ENCODE assay signal across 1 cellular context in the genomic region with DNA sequence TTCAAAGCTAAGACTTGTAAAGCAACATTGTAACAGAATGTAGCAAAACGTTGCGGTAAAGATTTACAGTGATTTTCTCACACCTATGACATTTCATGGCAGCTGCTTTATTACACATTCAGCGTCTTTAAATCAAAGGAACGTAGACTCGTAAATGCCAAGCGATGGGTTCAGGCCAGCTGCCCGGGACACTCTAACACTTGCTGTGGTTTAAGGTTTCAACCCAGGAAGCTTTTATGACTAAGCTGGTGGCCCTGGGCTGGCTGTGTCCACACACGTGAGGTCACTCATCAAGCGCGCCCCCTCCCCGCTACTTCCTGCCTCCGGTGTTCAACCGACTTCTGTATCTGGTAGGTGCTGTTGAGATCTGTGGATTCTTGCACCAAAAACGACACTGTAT.
TF ChIP-seq lines count a peak whose summit lies in the region.

No MANE protein-coding gene starts in this region.

TF ChIP-seq in HEK293, 187 proteins besides CTCF, POLR2A, EP300 and RAD21 (continued from another document and continues in another):
- TF ChIP-seq, protein P1, sequence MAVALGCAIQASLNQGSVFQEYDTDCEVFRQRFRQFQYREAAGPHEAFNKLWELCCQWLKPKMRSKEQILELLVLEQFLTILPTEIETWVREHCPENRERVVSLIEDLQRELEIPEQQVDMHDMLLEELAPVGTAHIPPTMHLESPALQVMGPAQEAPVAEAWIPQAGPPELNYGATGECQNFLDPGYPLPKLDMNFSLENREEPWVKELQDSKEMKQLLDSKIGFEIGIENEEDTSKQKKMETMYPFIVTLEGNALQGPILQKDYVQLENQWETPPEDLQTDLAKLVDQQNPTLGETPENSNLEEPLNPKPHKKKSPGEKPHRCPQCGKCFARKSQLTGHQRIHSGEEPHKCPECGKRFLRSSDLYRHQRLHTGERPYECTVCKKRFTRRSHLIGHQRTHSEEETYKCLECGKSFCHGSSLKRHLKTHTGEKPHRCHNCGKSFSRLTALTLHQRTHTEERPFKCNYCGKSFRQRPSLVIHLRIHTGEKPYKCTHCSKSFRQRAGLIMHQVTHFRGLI (tag by site-specific recombination; IDR thresholded peaks at IDR 0.05), result no peak
- no peak for TF ChIP-seq ZNF274 (IDR thresholded peaks at IDR 0.05; ENCODE audit: low read length)
- no peak for TF ChIP-seq ZNF274 (tag by site-specific recombination; IDR thresholded peaks at IDR 0.05; ENCODE audit: borderline replicate concordance)
- TF ChIP-seq ZNF292 (tag by site-specific recombination; IDR thresholded peaks at IDR 0.05; ENCODE audit: borderline replicate concordance, low read depth), result no peak
- TF ChIP-seq ZNF174 (tag by site-specific recombination; IDR thresholded peaks at IDR 0.05), result no peak
- peak; percentile 76 for TF ChIP-seq ZIC2 (tag by site-specific recombination; IDR thresholded peaks at IDR 0.05)
- no peak for TF ChIP-seq ZNF239 (tag by site-specific recombination; IDR thresholded peaks at IDR 0.05)
- TF ChIP-seq YY2 (tag by site-specific recombination; IDR thresholded peaks at IDR 0.05), result no peak
- no peak for TF ChIP-seq ZNF561 (tag by site-specific recombination; IDR thresholded peaks at IDR 0.05; ENCODE audit: borderline replicate concordance)
- TF ChIP-seq HOXC10 (CRISPR knock-in tag; IDR thresholded peaks at IDR 0.05), result no peak
- TF ChIP-seq ZNF571 (tag by site-specific recombination; IDR thresholded peaks at IDR 0.05), result no peak
- TF ChIP-seq ZNF24 (tag by site-specific recombination; IDR thresholded peaks at IDR 0.05), result peak; percentile 50; the same call in 1 of the 2 replicates
- TF ChIP-seq ZNF302 (tag by site-specific recombination; IDR thresholded peaks at IDR 0.05; ENCODE audit: low read depth), result no peak
- TF ChIP-seq ZNF560 (tag by site-specific recombination; IDR thresholded peaks at IDR 0.05; ENCODE audit: borderline replicate concordance), result no peak
- TF ChIP-seq ZNF404 (tag by site-specific recombination; IDR thresholded peaks at IDR 0.05), result no peak
- TF ChIP-seq, protein P2, sequence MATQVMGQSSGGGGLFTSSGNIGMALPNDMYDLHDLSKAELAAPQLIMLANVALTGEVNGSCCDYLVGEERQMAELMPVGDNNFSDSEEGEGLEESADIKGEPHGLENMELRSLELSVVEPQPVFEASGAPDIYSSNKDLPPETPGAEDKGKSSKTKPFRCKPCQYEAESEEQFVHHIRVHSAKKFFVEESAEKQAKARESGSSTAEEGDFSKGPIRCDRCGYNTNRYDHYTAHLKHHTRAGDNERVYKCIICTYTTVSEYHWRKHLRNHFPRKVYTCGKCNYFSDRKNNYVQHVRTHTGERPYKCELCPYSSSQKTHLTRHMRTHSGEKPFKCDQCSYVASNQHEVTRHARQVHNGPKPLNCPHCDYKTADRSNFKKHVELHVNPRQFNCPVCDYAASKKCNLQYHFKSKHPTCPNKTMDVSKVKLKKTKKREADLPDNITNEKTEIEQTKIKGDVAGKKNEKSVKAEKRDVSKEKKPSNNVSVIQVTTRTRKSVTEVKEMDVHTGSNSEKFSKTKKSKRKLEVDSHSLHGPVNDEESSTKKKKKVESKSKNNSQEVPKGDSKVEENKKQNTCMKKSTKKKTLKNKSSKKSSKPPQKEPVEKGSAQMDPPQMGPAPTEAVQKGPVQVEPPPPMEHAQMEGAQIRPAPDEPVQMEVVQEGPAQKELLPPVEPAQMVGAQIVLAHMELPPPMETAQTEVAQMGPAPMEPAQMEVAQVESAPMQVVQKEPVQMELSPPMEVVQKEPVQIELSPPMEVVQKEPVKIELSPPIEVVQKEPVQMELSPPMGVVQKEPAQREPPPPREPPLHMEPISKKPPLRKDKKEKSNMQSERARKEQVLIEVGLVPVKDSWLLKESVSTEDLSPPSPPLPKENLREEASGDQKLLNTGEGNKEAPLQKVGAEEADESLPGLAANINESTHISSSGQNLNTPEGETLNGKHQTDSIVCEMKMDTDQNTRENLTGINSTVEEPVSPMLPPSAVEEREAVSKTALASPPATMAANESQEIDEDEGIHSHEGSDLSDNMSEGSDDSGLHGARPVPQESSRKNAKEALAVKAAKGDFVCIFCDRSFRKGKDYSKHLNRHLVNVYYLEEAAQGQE (tag by site-specific recombination; IDR thresholded peaks at IDR 0.05), result no peak
- TF ChIP-seq ZNF521 (tag by site-specific recombination; IDR thresholded peaks at IDR 0.05), result no peak
- 0 out of 2 replicates have a peak, but pooled peaks have one; percentile 9 for TF ChIP-seq KLF1 (tag by site-specific recombination; IDR thresholded peaks at IDR 0.05)
- peak; percentile 70 for TF ChIP-seq SP7 (tag by site-specific recombination; IDR thresholded peaks at IDR 0.05)
- no peak for TF ChIP-seq ZNF366 (tag by site-specific recombination; conservative IDR thresholded peaks at IDR 0.05)
- 0 out of 2 replicates have a peak, but pooled peaks have one; percentile 37 for TF ChIP-seq ZEB2 (tag by site-specific recombination; IDR thresholded peaks at IDR 0.05)
- TF ChIP-seq ZNF654 (tag by site-specific recombination; IDR thresholded peaks at IDR 0.05; ENCODE audit: low read depth), result no peak
- TF ChIP-seq, protein P3, sequence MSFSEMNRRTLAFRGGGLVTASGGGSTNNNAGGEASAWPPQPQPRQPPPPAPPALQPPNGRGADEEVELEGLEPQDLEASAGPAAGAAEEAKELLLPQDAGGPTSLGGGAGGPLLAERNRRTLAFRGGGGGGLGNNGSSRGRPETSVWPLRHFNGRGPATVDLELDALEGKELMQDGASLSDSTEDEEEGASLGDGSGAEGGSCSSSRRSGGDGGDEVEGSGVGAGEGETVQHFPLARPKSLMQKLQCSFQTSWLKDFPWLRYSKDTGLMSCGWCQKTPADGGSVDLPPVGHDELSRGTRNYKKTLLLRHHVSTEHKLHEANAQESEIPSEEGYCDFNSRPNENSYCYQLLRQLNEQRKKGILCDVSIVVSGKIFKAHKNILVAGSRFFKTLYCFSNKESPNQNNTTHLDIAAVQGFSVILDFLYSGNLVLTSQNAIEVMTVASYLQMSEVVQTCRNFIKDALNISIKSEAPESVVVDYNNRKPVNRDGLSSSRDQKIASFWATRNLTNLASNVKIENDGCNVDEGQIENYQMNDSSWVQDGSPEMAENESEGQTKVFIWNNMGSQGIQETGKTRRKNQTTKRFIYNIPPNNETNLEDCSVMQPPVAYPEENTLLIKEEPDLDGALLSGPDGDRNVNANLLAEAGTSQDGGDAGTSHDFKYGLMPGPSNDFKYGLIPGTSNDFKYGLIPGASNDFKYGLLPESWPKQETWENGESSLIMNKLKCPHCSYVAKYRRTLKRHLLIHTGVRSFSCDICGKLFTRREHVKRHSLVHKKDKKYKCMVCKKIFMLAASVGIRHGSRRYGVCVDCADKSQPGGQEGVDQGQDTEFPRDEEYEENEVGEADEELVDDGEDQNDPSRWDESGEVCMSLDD (tag by site-specific recombination; IDR thresholded peaks at IDR 0.05), result no peak
- TF ChIP-seq ZNF202 (tag by site-specific recombination; IDR thresholded peaks at IDR 0.05; ENCODE audit: borderline replicate concordance), result no peak
- TF ChIP-seq PRDM1 (tag by site-specific recombination; IDR thresholded peaks at IDR 0.05), result no peak
- TF ChIP-seq, protein P4, sequence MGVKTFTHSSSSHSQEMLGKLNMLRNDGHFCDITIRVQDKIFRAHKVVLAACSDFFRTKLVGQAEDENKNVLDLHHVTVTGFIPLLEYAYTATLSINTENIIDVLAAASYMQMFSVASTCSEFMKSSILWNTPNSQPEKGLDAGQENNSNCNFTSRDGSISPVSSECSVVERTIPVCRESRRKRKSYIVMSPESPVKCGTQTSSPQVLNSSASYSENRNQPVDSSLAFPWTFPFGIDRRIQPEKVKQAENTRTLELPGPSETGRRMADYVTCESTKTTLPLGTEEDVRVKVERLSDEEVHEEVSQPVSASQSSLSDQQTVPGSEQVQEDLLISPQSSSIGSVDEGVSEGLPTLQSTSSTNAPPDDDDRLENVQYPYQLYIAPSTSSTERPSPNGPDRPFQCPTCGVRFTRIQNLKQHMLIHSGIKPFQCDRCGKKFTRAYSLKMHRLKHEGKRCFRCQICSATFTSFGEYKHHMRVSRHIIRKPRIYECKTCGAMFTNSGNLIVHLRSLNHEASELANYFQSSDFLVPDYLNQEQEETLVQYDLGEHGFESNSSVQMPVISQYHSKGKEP (tag by site-specific recombination; IDR thresholded peaks at IDR 0.05), result no peak
- TF ChIP-seq, protein P5, sequence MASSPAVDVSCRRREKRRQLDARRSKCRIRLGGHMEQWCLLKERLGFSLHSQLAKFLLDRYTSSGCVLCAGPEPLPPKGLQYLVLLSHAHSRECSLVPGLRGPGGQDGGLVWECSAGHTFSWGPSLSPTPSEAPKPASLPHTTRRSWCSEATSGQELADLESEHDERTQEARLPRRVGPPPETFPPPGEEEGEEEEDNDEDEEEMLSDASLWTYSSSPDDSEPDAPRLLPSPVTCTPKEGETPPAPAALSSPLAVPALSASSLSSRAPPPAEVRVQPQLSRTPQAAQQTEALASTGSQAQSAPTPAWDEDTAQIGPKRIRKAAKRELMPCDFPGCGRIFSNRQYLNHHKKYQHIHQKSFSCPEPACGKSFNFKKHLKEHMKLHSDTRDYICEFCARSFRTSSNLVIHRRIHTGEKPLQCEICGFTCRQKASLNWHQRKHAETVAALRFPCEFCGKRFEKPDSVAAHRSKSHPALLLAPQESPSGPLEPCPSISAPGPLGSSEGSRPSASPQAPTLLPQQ (tag by site-specific recombination; IDR thresholded peaks at IDR 0.05), result peak; percentile 38; the same call in 1 of the 2 replicates
- peak; percentile 89 for TF ChIP-seq OSR2 (tag by site-specific recombination; IDR thresholded peaks at IDR 0.05)
- peak; percentile 53 for TF ChIP-seq ZNF394 (tag by site-specific recombination; IDR thresholded peaks at IDR 0.05; ENCODE audit: borderline replicate concordance)
- TF ChIP-seq, protein P6, sequence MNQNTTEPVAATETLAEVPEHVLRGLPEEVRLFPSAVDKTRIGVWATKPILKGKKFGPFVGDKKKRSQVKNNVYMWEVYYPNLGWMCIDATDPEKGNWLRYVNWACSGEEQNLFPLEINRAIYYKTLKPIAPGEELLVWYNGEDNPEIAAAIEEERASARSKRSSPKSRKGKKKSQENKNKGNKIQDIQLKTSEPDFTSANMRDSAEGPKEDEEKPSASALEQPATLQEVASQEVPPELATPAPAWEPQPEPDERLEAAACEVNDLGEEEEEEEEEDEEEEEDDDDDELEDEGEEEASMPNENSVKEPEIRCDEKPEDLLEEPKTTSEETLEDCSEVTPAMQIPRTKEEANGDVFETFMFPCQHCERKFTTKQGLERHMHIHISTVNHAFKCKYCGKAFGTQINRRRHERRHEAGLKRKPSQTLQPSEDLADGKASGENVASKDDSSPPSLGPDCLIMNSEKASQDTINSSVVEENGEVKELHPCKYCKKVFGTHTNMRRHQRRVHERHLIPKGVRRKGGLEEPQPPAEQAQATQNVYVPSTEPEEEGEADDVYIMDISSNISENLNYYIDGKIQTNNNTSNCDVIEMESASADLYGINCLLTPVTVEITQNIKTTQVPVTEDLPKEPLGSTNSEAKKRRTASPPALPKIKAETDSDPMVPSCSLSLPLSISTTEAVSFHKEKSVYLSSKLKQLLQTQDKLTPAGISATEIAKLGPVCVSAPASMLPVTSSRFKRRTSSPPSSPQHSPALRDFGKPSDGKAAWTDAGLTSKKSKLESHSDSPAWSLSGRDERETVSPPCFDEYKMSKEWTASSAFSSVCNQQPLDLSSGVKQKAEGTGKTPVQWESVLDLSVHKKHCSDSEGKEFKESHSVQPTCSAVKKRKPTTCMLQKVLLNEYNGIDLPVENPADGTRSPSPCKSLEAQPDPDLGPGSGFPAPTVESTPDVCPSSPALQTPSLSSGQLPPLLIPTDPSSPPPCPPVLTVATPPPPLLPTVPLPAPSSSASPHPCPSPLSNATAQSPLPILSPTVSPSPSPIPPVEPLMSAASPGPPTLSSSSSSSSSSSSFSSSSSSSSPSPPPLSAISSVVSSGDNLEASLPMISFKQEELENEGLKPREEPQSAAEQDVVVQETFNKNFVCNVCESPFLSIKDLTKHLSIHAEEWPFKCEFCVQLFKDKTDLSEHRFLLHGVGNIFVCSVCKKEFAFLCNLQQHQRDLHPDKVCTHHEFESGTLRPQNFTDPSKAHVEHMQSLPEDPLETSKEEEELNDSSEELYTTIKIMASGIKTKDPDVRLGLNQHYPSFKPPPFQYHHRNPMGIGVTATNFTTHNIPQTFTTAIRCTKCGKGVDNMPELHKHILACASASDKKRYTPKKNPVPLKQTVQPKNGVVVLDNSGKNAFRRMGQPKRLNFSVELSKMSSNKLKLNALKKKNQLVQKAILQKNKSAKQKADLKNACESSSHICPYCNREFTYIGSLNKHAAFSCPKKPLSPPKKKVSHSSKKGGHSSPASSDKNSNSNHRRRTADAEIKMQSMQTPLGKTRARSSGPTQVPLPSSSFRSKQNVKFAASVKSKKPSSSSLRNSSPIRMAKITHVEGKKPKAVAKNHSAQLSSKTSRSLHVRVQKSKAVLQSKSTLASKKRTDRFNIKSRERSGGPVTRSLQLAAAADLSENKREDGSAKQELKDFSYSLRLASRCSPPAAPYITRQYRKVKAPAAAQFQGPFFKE (tag by site-specific recombination; IDR thresholded peaks at IDR 0.05; ENCODE audit: borderline replicate concordance), result no peak
- no peak for TF ChIP-seq ZSCAN30 (tag by site-specific recombination; IDR thresholded peaks at IDR 0.05)
- no peak for TF ChIP-seq SCRT2 (tag by site-specific recombination; IDR thresholded peaks at IDR 0.05)
- peak; percentile 51 for TF ChIP-seq ZNF341 (tag by site-specific recombination; IDR thresholded peaks at IDR 0.05; ENCODE audit: low read depth)
- TF ChIP-seq KLF10 (tag by site-specific recombination; IDR thresholded peaks at IDR 0.05), result no peak
- TF ChIP-seq, protein P7, sequence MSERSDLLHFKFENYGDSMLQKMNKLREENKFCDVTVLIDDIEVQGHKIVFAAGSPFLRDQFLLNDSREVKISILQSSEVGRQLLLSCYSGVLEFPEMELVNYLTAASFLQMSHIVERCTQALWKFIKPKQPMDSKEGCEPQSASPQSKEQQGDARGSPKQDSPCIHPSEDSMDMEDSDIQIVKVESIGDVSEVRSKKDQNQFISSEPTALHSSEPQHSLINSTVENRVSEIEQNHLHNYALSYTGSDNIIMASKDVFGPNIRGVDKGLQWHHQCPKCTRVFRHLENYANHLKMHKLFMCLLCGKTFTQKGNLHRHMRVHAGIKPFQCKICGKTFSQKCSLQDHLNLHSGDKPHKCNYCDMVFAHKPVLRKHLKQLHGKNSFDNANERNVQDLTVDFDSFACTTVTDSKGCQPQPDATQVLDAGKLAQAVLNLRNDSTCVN (tag by site-specific recombination; optimal IDR thresholded peaks at IDR 0.05), result peak; percentile 33
- TF ChIP-seq ZBTB48 (tag by site-specific recombination; IDR thresholded peaks at IDR 0.05), result no peak
- no peak for TF ChIP-seq SCRT1 (tag by site-specific recombination; IDR thresholded peaks at IDR 0.05; ENCODE audit: borderline replicate concordance)
- TF ChIP-seq ZNF792 (tag by site-specific recombination; IDR thresholded peaks at IDR 0.05), result no peak
- no peak for TF ChIP-seq ZNF555 (tag by site-specific recombination; conservative IDR thresholded peaks at IDR 0.05)
- TF ChIP-seq SP2 (tag by site-specific recombination; IDR thresholded peaks at IDR 0.05), result no peak
